8 cellular contexts compared by ENCODE assay signal in the genomic region with DNA sequence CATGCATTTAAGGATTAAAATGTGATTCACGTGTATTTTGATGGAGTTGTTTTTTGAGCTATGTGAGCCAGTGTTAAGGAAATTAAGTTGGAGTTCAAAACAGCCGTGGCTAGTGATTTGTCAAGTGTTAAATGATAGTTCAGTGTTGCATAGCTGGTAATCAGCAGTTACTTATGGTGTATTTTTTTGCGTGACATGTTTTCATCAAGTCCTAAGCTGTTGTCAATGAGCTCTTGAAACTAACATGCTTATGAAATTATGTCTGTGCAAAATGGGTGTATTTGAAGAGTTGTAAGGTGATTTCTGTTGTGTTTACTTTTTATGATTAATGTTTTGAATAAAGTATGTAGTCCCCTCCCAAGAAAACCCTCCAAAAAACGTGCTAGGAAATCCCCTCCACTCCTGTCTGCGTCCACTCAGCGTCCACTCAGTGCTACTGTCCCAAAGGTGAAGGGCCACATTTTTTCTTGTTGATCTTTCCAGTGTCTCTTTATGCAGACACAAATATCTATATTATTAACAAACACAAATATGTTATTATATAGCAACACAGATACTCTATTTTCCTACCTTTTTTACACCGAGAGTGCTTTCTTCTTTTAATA. TPM values are rescaled to one million over a fixed set of nuclear protein-coding genes. Genes with fewer than 3 reads are reported as not detected.
DNase-seq lines count a peak whose midpoint lies in the region; ATAC-seq lines count a peak whose summit lies in the region.

No MANE protein-coding gene starts in this region.

- DNase-seq in activated naive CD4-positive, alpha-beta T cell (lab: John Stamatoyannopoulos, UW): no peak
- DNase-seq in immature natural killer cell (no peak), ureter (ENCODE audit: low spot score) (peak; percentile 14), activated gamma-delta T cell (lab: John Stamatoyannopoulos, UW) (no peak), NCI-H524 treated with DMSO at 0.1 percent for 48 hours (lab: John Stamatoyannopoulos, UW) (no peak)

- H3K36me3 Mint-ChIP-seq in activated naive CD4-positive, alpha-beta T cell treated with anti-CD3 and anti-CD28 coated beads, Interleukin-2, amount 50 U/mL, for 24 hours: no peaks in the 10 kb centered on the region
- peaks cover 31% of the 10 kb centered on the region for H3K36me3 Mint-ChIP-seq in activated T-helper 17 cell treated with anti-CD3 and anti-CD28 coated beads, Interleukin-2, amount 50 U/mL, for 72 hours (ENCODE audit: low read depth)
- H3K36me3 Mint-ChIP-seq in immature natural killer cell: peaks cover 0 to 4% (median 0%) of the 10 kb centered on the region in 3 donors

- H3K4me1 Mint-ChIP-seq in activated naive CD4-positive, alpha-beta T cell treated with anti-CD3 and anti-CD28 coated beads, Interleukin-2, amount 50 U/mL, for 24 hours: peaks cover 57% of the 10 kb centered on the region
- H3K4me1 Mint-ChIP-seq in activated T-helper 17 cell treated with anti-CD3 and anti-CD28 coated beads, Interleukin-2, amount 50 U/mL, for 72 hours: peaks cover 28% of the 10 kb centered on the region
- H3K4me1 Mint-ChIP-seq in immature natural killer cell: peaks cover 42 to 62% of the 10 kb centered on the region in 2 donors

- no peak for ATAC-seq in activated T-helper 17 cell treated with anti-CD3 and anti-CD28 coated beads, Interleukin-2, amount 50 U/mL, for 72 hours (replicated peaks)
- no peak for ATAC-seq in GM21515 (IDR thresholded peaks at IDR 0.05; ENCODE audit: unreplicated experiment)

- peak overlapping the region; percentile 18 for H3K27ac Mint-ChIP-seq in activated naive CD4-positive, alpha-beta T cell treated with anti-CD3 and anti-CD28 coated beads, Interleukin-2, amount 50 U/mL, for 24 hours
- H3K27ac Mint-ChIP-seq in activated T-helper 17 cell treated with anti-CD3 and anti-CD28 coated beads, Interleukin-2, amount 50 U/mL, for 72 hours: no peak overlapping the region
- peak overlapping the region in 4 of 6 donors; percentile 3 to 68 (median 40) for H3K27ac Mint-ChIP-seq in immature natural killer cell

- no peaks in the 10 kb centered on the region for H3K27me3 Mint-ChIP-seq in activated naive CD4-positive, alpha-beta T cell treated with anti-CD3 and anti-CD28 coated beads, Interleukin-2, amount 50 U/mL, for 24 hours
- no peaks in the 10 kb centered on the region for H3K27me3 Mint-ChIP-seq in activated T-helper 17 cell treated with anti-CD3 and anti-CD28 coated beads, Interleukin-2, amount 50 U/mL, for 72 hours
- no peaks in the 10 kb centered on the region for H3K27me3 Mint-ChIP-seq in immature natural killer cell (ENCODE audit: low read depth in 3 of 3)

- peak overlapping the region; percentile 11 for H3K4me3 Mint-ChIP-seq in activated naive CD4-positive, alpha-beta T cell treated with anti-CD3 and anti-CD28 coated beads, Interleukin-2, amount 50 U/mL, for 24 hours
- H3K4me3 Mint-ChIP-seq in activated T-helper 17 cell treated with anti-CD3 and anti-CD28 coated beads, Interleukin-2, amount 50 U/mL, for 72 hours: peak overlapping the region; percentile 32
- peak overlapping the region in 3 of 5 donors; percentile 2 to 11 (median 8) for H3K4me3 Mint-ChIP-seq in immature natural killer cell

- H3K9me3 Mint-ChIP-seq in activated naive CD4-positive, alpha-beta T cell treated with anti-CD3 and anti-CD28 coated beads, Interleukin-2, amount 50 U/mL, for 24 hours: no peaks in the 10 kb centered on the region
- no peaks in the 10 kb centered on the region for H3K9me3 Mint-ChIP-seq in activated T-helper 17 cell treated with anti-CD3 and anti-CD28 coated beads, Interleukin-2, amount 50 U/mL, for 72 hours
- H3K9me3 Mint-ChIP-seq in immature natural killer cell: no peaks in the 10 kb centered on the region

RNA-seq across cellular contexts. Expression of a gene that starts 30.0 kb away (rescaled TPM):
- total RNA-seq in activated T-helper 17 cell treated with anti-CD3 and anti-CD28 coated beads, Interleukin-2, amount 50 U/mL, for 72 hours: 100 to 1,000 TPM in 1 of 2 donors, 10 to 100 TPM in 1; 93.4 to 127 TPM
- polyA plus RNA-seq in immature natural killer cell: 10 to 100 TPM; 33.8 to 60.6 (median 58.7) TPM
- 103 TPM for total RNA-seq in ureter
